In genomic region chr4:7206856-7207567, GRCh38 we compare ENCODE assay signal across 10 cellular contexts. TPM values are rescaled to one million over a fixed set of nuclear protein-coding genes. Genes with fewer than 3 reads are reported as not detected.
DNase-seq lines count a peak whose midpoint lies in the region; ATAC-seq and TF ChIP-seq lines count a peak whose summit lies in the region.
"Had no signal": no experiment of that assay in that cellular context is flagged by ENCODE, and none has a peak within 500 bp of the region (broad histone marks: within the 10 kb centered on the region; RNA-seq: fewer than 3 reads in every experiment).

No MANE protein-coding gene starts in this region.

- no peak for TF ChIP-seq CTCF in GM20000 (IDR thresholded peaks at IDR 0.05; ENCODE audit: extremely low read depth, missing control alignments)

- peak; percentile 79 for DNase-seq in HPDE6-E6E7 (ENCODE audit: extremely low spot score)
- DNase-seq in caudate nucleus (lab: John Stamatoyannopoulos, UW) = peak in 46 of 61 donors; percentile 14 to 82 (median 48)
- peak; percentile 68 for DNase-seq in left lobe of liver (ENCODE audit: low spot score)
- peak; percentile 44 for DNase-seq in superior temporal gyrus (ENCODE audit: extremely low spot score)
- no peak for DNase-seq in NCI-H2081 (lab: John Stamatoyannopoulos, UW)
- DNase-seq in activated T-cell treated with anti-CD3 and anti-CD28 coated beads, Interleukin-2, amount 50 U/mL, for 72 hours = no peak
- no peak for DNase-seq in GM20000 (ENCODE audit: low spot score)
- DNase-seq in stimulated activated CD4-positive, alpha-beta T cell treated with anti-CD3 and anti-CD28 coated beads, Interleukin-1b, Interleukin-23, amount 100 ng/mL, for 48 hours = no peak

- no peaks in the 10 kb centered on the region for H3K4me1 Mint-ChIP-seq in activated T-cell treated with anti-CD3 and anti-CD28 coated beads, Interleukin-2, amount 50 U/mL, for 72 hours (ENCODE audit: low read depth)
- H3K4me1 Mint-ChIP-seq: central memory CD8-positive, alpha-beta T cell had no signal

- H3K27me3 Mint-ChIP-seq in activated T-cell treated with anti-CD3 and anti-CD28 coated beads, Interleukin-2, amount 50 U/mL, for 72 hours (ENCODE audit: low read depth) = no peaks in the 10 kb centered on the region

- H3K36me3 Mint-ChIP-seq in activated T-cell treated with anti-CD3 and anti-CD28 coated beads, Interleukin-2, amount 50 U/mL, for 72 hours (ENCODE audit: insufficient read depth in 2 of 2) = no peaks in the 10 kb centered on the region

- no peaks in the 10 kb centered on the region for H3K9me3 Mint-ChIP-seq in activated T-cell treated with anti-CD3 and anti-CD28 coated beads, Interleukin-2, amount 50 U/mL, for 72 hours
- H3K9me3 Mint-ChIP-seq: central memory CD8-positive, alpha-beta T cell had no signal

- no peak overlapping the region for H3K4me3 Mint-ChIP-seq in activated T-cell treated with anti-CD3 and anti-CD28 coated beads, Interleukin-2, amount 50 U/mL, for 72 hours
- H3K4me3 Mint-ChIP-seq: central memory CD8-positive, alpha-beta T cell had no signal

- H3K27ac Mint-ChIP-seq in activated T-cell treated with anti-CD3 and anti-CD28 coated beads, Interleukin-2, amount 50 U/mL, for 72 hours = no peak overlapping the region

- H3K27ac ChIP-seq in caudate nucleus (ENCODE audit: low read depth, low read length) = peak overlapping the region; percentile 64
- H3K27ac ChIP-seq: HL-60 had no signal

- peak; percentile 81 for ATAC-seq in left lobe of liver
- ATAC-seq in activated T-cell treated with anti-CD3 and anti-CD28 coated beads, Interleukin-2, amount 50 U/mL, for 72 hours (replicated peaks in 1 of 2) = no peak

RNA-seq across cellular contexts. Expression of gene SORCS2, which starts 14.7 kb away (rescaled TPM):
- 0.35 TPM for total RNA-seq in left lobe of liver
- total RNA-seq in activated T-cell treated with anti-CD3 and anti-CD28 coated beads, Interleukin-2, amount 50 U/mL, for 72 hours = under 1 TPM; 0.05 to 0.07 TPM

Comparison
In these comparisons a context has a peak if more than half of its experiments do, and no peak if none do; other contexts are left out.
1. DNase-seq: peak in HPDE6-E6E7 (single experiment), caudate nucleus (46 of 61), left lobe of liver (single experiment) and superior temporal gyrus (single experiment); none in NCI-H2081 (0 of 2), activated T-cell treated with anti-CD3 and anti-CD28 coated beads, Interleukin-2, amount 50 U/mL, for 72 hours (0 of 2), GM20000 (single experiment) and stimulated activated CD4-positive, alpha-beta T cell treated with anti-CD3 and anti-CD28 coated beads, Interleukin-1b, Interleukin-23, amount 100 ng/mL, for 48 hours (single experiment).